14 cellular contexts compared by ENCODE assay signal in genomic region chr10:34916368-34916767, GRCh38.
DNase-seq lines count a peak whose midpoint lies in the region; ATAC-seq, FAIRE-seq and TF ChIP-seq lines count a peak whose summit lies in the region.
"Had no signal": no experiment of that assay in that cellular context is flagged by ENCODE, and none has a peak within 500 bp of the region (broad histone marks: within the 10 kb centered on the region; RNA-seq: fewer than 3 reads in every experiment).

No MANE protein-coding gene starts in this region.

- no peaks in the 10 kb centered on the region for H3K36me3 Mint-ChIP-seq in endodermal cell (ENCODE audit: low read depth)
- H3K36me3 Mint-ChIP-seq: WTC11 had no signal

- intact Hi-C loops in sigmoid colon (cut with DNase I): no loop called here

- WGBS in sigmoid colon, 2 donors: 67 to 77% methylated on average over 3 of the region's 3 CpGs
- WGBS in endodermal cell (ENCODE audit: insufficient coverage in 1 of 2, insufficient read length in 1 of 2), 2 experiments: 89 to 100% methylated on average over 1 to 3 of the region's 3 CpGs
- WGBS in neuronal stem cell (ENCODE audit: extremely low coverage in 2 of 2, insufficient read length in 2 of 2, insufficient replicate concordance in 1 of 2), 2 donors: no CpG with 5 or more reads among the region's 3 CpGs

- H2BK15ac ChIP-seq in neuronal stem cell (ENCODE audit: low read length): no peak overlapping the region

- no peaks in the 10 kb centered on the region for H3K4me1 ChIP-seq in sigmoid colon
- no peaks in the 10 kb centered on the region for H3K4me1 ChIP-seq in endodermal cell (ENCODE audit: control insufficient read depth, insufficient read depth, low read length)
- peaks cover 7 to 12% of the 10 kb centered on the region in 2 donors for H3K4me1 ChIP-seq in neuronal stem cell (ENCODE audit: control insufficient read depth in 2 of 2, insufficient read depth in 1 of 2, low read depth in 1 of 2, low read length in 2 of 2)

- H3K27ac ChIP-seq in sigmoid colon (no peak overlapping the region), endodermal cell (ENCODE audit: low read depth, low read length) (no peak overlapping the region), neuronal stem cell (replicated peaks; ENCODE audit: low read length) (no peak overlapping the region)
- H3K27ac ChIP-seq: HL-60, thoracic aorta had no signal

- no peak overlapping the region for H2BK5ac ChIP-seq in neuronal stem cell (ENCODE audit: low read length)

- no peak overlapping the region for H2AFZ ChIP-seq in neuronal stem cell (ENCODE audit: low read length)

- no peak for TF ChIP-seq EP300 in sigmoid colon (IDR thresholded peaks at IDR 0.05)

- H3K9ac ChIP-seq in endodermal cell (ENCODE audit: extremely low read depth, low read length, poor library complexity, severe bottlenecking) (no peak overlapping the region), neuronal stem cell (ENCODE audit: low read depth, low read length, poor library complexity) (no peak overlapping the region)

- no peak overlapping the region for H3K4ac ChIP-seq in neuronal stem cell (ENCODE audit: low read length)

- no peak overlapping the region for H4K8ac ChIP-seq in neuronal stem cell (ENCODE audit: low read depth, low read length)

- H3K36me3 ChIP-seq in sigmoid colon (no peaks in the 10 kb centered on the region), endodermal cell (ENCODE audit: control insufficient read depth, insufficient read depth, low read length) (no peaks in the 10 kb centered on the region), neuronal stem cell (replicated peaks in 1 of 2; ENCODE audit: control insufficient read depth in 2 of 2, insufficient read depth in 2 of 2, low read length in 2 of 2) (no peaks in the 10 kb centered on the region)
- H3K36me3 ChIP-seq: thoracic aorta had no signal

- ATAC-seq in SK-N-SH treated with all-trans-retinoic acid at 6 μM for 48 hours: peak; percentile 80
- no peak for ATAC-seq in GM18517 (IDR thresholded peaks at IDR 0.05; ENCODE audit: unreplicated experiment)
- ATAC-seq: WTC11 had no signal

- TF ChIP-seq POLR2A in sigmoid colon (IDR thresholded peaks at IDR 0.05): no peak

- no peaks in the 10 kb centered on the region for H3K9me3 Mint-ChIP-seq in endodermal cell
- H3K9me3 Mint-ChIP-seq: WTC11 had no signal

- no peak overlapping the region for H3K14ac ChIP-seq in neuronal stem cell (ENCODE audit: low read length)

- TF ChIP-seq CTCF in foreskin fibroblast (IDR thresholded peaks at IDR 0.05; ENCODE audit: low read depth, low read length): no peak
- TF ChIP-seq CTCF in sigmoid colon (IDR thresholded peaks at IDR 0.05): no peak
- no peak for TF ChIP-seq CTCF in endodermal cell (conservative IDR thresholded peaks at IDR 0.05)

- no peak overlapping the region for H2BK120ac ChIP-seq in neuronal stem cell (ENCODE audit: low read depth, low read length)

- no peak overlapping the region for H2BK12ac ChIP-seq in neuronal stem cell (ENCODE audit: low read length)

- peak; percentile 50 for DNase-seq in ACHN
- DNase-seq in GM18507 (ENCODE audit: extremely low spot score, insufficient read length, low read depth): no peak
- peak; percentile 76 to 84 for DNase-seq in foreskin fibroblast
- no peak for DNase-seq in sigmoid colon
- DNase-seq in endodermal cell: no peak
- DNase-seq in neuronal stem cell (ENCODE audit: low spot score): no peak
- DNase-seq: glutamatergic neuron, NCI-H2081, RPMI8226 had no signal

- no peak overlapping the region for H3K18ac ChIP-seq in neuronal stem cell (ENCODE audit: low read length)

- H2AK5ac ChIP-seq in neuronal stem cell (ENCODE audit: low read depth, low read length): no peak overlapping the region

- no peak overlapping the region for H4K91ac ChIP-seq in neuronal stem cell (ENCODE audit: low read depth, low read length, poor library complexity)

- no peak overlapping the region for H3K4me2 ChIP-seq in neuronal stem cell (ENCODE audit: insufficient read depth, low read length, poor library complexity, severe bottlenecking)

- no peak overlapping the region for H3K4me3 ChIP-seq in foreskin fibroblast (ENCODE audit: low read depth in 1 of 2, low read length in 2 of 2)
- no peak overlapping the region for H3K4me3 ChIP-seq in sigmoid colon
- H3K4me3 ChIP-seq in endodermal cell (ENCODE audit: low read length): no peak overlapping the region
- no peak overlapping the region for H3K4me3 ChIP-seq in neuronal stem cell (ENCODE audit: low read length in 2 of 2)
- H3K4me3 ChIP-seq: thoracic aorta had no signal

- peak; percentile 12 for FAIRE-seq in GM18507 (lab: Jason Lieb, UNC)

- no peaks in the 10 kb centered on the region for H3K27me3 ChIP-seq in sigmoid colon
- no peaks in the 10 kb centered on the region for H3K27me3 ChIP-seq in endodermal cell (ENCODE audit: control insufficient read depth, insufficient read depth, low read length, poor library complexity, severe bottlenecking)
- H3K27me3 ChIP-seq in neuronal stem cell (ENCODE audit: control insufficient read depth in 3 of 3, insufficient read depth in 3 of 3, low read depth in 1 of 3, low read length in 3 of 3): no peaks in the 10 kb centered on the region

- H3K79me1 ChIP-seq in neuronal stem cell (ENCODE audit: low read depth, low read length): no peaks in the 10 kb centered on the region

- H3K4me1 Mint-ChIP-seq in endodermal cell: peaks cover 9% of the 10 kb centered on the region

- H3K9me3 ChIP-seq in sigmoid colon (no peaks in the 10 kb centered on the region), endodermal cell (ENCODE audit: control insufficient read depth, low read length) (no peaks in the 10 kb centered on the region), neuronal stem cell (replicated peaks in 1 of 2; ENCODE audit: control insufficient read depth in 2 of 2, insufficient read depth in 1 of 2, low read depth in 1 of 2, low read length in 2 of 2) (no peaks in the 10 kb centered on the region)
- H3K9me3 ChIP-seq: thoracic aorta had no signal

- no peak overlapping the region for H3K27ac Mint-ChIP-seq in endodermal cell
- H3K27ac Mint-ChIP-seq: WTC11 had no signal

- H3K23ac ChIP-seq in neuronal stem cell (ENCODE audit: low read depth, low read length, poor library complexity): no peak overlapping the region

- no peaks in the 10 kb centered on the region for H3K27me3 Mint-ChIP-seq in endodermal cell (ENCODE audit: insufficient read depth)

- in situ Hi-C loops in ACHN (cut with HindIII; ENCODE audit: low pct_ligation_motif_present, low pct_unique_long_range_greater_than_20kb, low sequenced_read_pairs): no loop called here

- H3K4me3 Mint-ChIP-seq in endodermal cell: no peak overlapping the region
- H3K4me3 Mint-ChIP-seq: WTC11 had no signal

TF ChIP-seq in SK-N-SH treated with all-trans-retinoic acid at 6 μM for 48 hours, 23 proteins besides CTCF, POLR2A, EP300 and RAD21:
- TF ChIP-seq GLIS3 (CRISPR knock-in tag; IDR thresholded peaks at IDR 0.05): no peak
- TF ChIP-seq ZC3H10 (CRISPR knock-in tag; IDR thresholded peaks at IDR 0.05): no peak
- TF ChIP-seq ZFP3 (CRISPR knock-in tag; IDR thresholded peaks at IDR 0.05): no peak
- TF ChIP-seq TOX (CRISPR knock-in tag; IDR thresholded peaks at IDR 0.05; ENCODE audit: borderline replicate concordance): no peak
- TF ChIP-seq TCF4 (CRISPR knock-in tag; IDR thresholded peaks at IDR 0.05; ENCODE audit: borderline replicate concordance): no peak
- TF ChIP-seq RARB (CRISPR knock-in tag; IDR thresholded peaks at IDR 0.05): no peak
- TF ChIP-seq BACH2 (CRISPR knock-in tag; IDR thresholded peaks at IDR 0.05; ENCODE audit: borderline replicate concordance): no peak
- TF ChIP-seq SNAI2 (CRISPR knock-in tag; IDR thresholded peaks at IDR 0.05): no peak
- no peak for TF ChIP-seq CSRNP3 (CRISPR knock-in tag; IDR thresholded peaks at IDR 0.05)
- TF ChIP-seq TSHZ2 (CRISPR knock-in tag; IDR thresholded peaks at IDR 0.05): no peak

Comparison
In these comparisons a context has a peak if more than half of its experiments do, and no peak if none do; other contexts are left out.
1. DNase-seq: peak in ACHN (single experiment) and foreskin fibroblast (2 of 2); none in GM18507 (single experiment), sigmoid colon (single experiment), endodermal cell (single experiment) and neuronal stem cell (single experiment).